26 cellular contexts compared by ENCODE assay signal in the genomic region with DNA sequence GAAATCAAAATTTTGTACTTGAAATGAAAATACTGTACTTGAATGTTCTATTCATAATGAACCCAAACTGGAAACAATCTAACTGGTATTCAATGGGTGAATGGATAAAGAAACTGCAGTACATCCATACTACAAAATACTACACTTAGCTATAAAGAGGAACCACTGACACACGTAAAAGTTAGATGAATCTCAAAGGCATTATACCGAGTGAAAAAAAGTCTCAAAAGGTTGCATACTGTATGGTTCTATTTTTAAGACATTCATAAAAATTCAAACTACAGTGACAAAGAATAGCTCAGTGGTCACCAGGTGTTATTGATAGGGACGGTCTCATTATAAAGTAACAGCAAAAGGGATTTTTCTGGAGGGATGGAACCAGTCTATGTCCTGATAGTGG.
"Had no signal": no experiment of that assay in that cellular context is flagged by ENCODE, and none has a peak within 500 bp of the region (broad histone marks: within the 10 kb centered on the region; RNA-seq: fewer than 3 reads in every experiment).

No MANE protein-coding gene starts in this region.

- H3K27me3 Mint-ChIP-seq: stimulated activated naive CD8-positive, alpha-beta T cell treated with anti-CD3 and anti-CD28 coated beads, Interleukin-15, Interleukin-2, amounts not matched to agents 100 ng/mL and 50 ng/mL, for 24 hours had no signal

- H3K27me3 ChIP-seq: hepatocyte, pancreas, testis, thyroid gland, transverse colon, upper lobe of left lung, vagina had no signal

- H3K9me3 Mint-ChIP-seq: nephron; stimulated activated naive CD8-positive, alpha-beta T cell treated with anti-CD3 and anti-CD28 coated beads, Interleukin-15, Interleukin-2, amounts not matched to agents 100 ng/mL and 50 ng/mL, for 24 hours had no signal

- H2AFZ ChIP-seq: hepatocyte had no signal

- H3K27ac Mint-ChIP-seq: naive thymus-derived CD8-positive, alpha-beta T cell; nephron; stimulated activated naive CD8-positive, alpha-beta T cell treated with anti-CD3 and anti-CD28 coated beads, Interleukin-15, Interleukin-2, amounts not matched to agents 100 ng/mL and 50 ng/mL, for 24 hours had no signal

- DNase-seq: islet precursor cell; left ventricle myocardium inferior; naive thymus-derived CD8-positive, alpha-beta T cell; nucleus accumbens; pancreas; posterior cingulate gyrus; retina; right cardiac atrium; stimulated activated CD4-positive, alpha-beta T cell treated with anti-CD3 and anti-CD28 coated beads, Interleukin-12 subunit alpha, Interleukin-12 subunit beta, amount 100 ng/mL, for 4 hours; stimulated activated CD4-positive, alpha-beta T cell treated with anti-CD3 and anti-CD28 coated beads, Interleukin-15, amount 100 ng/mL, for 24 hours; stimulated activated CD4-positive, alpha-beta T cell treated with anti-CD3 and anti-CD28 coated beads, Interleukin-2, amount 100 ng/mL, for 24 hours; stimulated activated CD4-positive, alpha-beta T cell treated with anti-CD3 and anti-CD28 coated beads, Interleukin-4, amount 100 ng/mL, for 1 hour; stimulated activated naive CD4-positive, alpha-beta T cell; testis; thyroid gland; transverse colon; upper lobe of left lung had no signal

- H3K4me2 ChIP-seq: hepatocyte had no signal

- H3K4me1 ChIP-seq: prostate gland, testis had no signal

- H3K36me3 ChIP-seq: left ventricle myocardium inferior, pancreas, prostate gland, thyroid gland, transverse colon, upper lobe of left lung, vagina had no signal

- H3K4me1 Mint-ChIP-seq: nephron, neural crest cell had no signal

- H3K9me3 ChIP-seq: left ventricle myocardium inferior, pancreas, prostate gland, testis, thyroid gland, transverse colon, upper lobe of left lung, vagina had no signal

- H3K4me3 Mint-ChIP-seq: naive thymus-derived CD8-positive, alpha-beta T cell; nephron; neural crest cell; stimulated activated naive CD8-positive, alpha-beta T cell treated with anti-CD3 and anti-CD28 coated beads, Interleukin-15, Interleukin-2, amounts not matched to agents 100 ng/mL and 50 ng/mL, for 24 hours had no signal

- H3K4me3 ChIP-seq: hepatocyte, left ventricle myocardium inferior, lung, pancreas, prostate gland, skin epidermis, testis, thyroid gland, transverse colon, upper lobe of left lung, vagina had no signal

- H3K27ac ChIP-seq: hepatocyte, left ventricle myocardium inferior, pancreas, prostate gland, skin epidermis, testis, thyroid gland, transverse colon, upper lobe of left lung, vagina had no signal

- ATAC-seq: naive thymus-derived CD8-positive, alpha-beta T cell; pancreas; right cardiac atrium; sciatic nerve had no signal

- H3K36me3 Mint-ChIP-seq: naive thymus-derived CD8-positive, alpha-beta T cell had no signal
